18 cellular contexts compared by ENCODE assay signal in genomic region chr13:95298169-95298940, GRCh38. TPM values are rescaled to one million over a fixed set of nuclear protein-coding genes. Genes with fewer than 3 reads are reported as not detected.
A peak's percentile ranks its signal among the peaks of the same experiment; 100 is the strongest.
DNase-seq lines count a peak whose midpoint lies in the region; ATAC-seq and TF ChIP-seq lines count a peak whose summit lies in the region.
"Had no signal": no experiment of that assay in that cellular context is flagged by ENCODE, and none has a peak within 500 bp of the region (broad histone marks: within the 10 kb centered on the region; RNA-seq: fewer than 3 reads in every experiment).

No MANE protein-coding gene starts in this region.

- no peaks in the 10 kb centered on the region for H3K27me3 ChIP-seq in CD4-positive, CD25-positive, alpha-beta regulatory T cell (ENCODE audit: control insufficient read depth, insufficient read depth, low read length)
- peaks cover 10% of the 10 kb centered on the region for H3K27me3 ChIP-seq in endodermal cell (ENCODE audit: control insufficient read depth, insufficient read depth, low read length, poor library complexity, severe bottlenecking)
- H3K27me3 ChIP-seq in prostate gland (replicated peaks; ENCODE audit: insufficient read depth) = no peaks in the 10 kb centered on the region
- H3K27me3 ChIP-seq: right lobe of liver had no signal

- no peaks in the 10 kb centered on the region for H3K36me3 ChIP-seq in CD4-positive, CD25-positive, alpha-beta regulatory T cell (ENCODE audit: control insufficient read depth, insufficient read depth, low read length)
- peaks cover 9% of the 10 kb centered on the region for H3K36me3 ChIP-seq in endodermal cell (ENCODE audit: control insufficient read depth, insufficient read depth, low read length)
- H3K36me3 ChIP-seq in prostate gland = no peaks in the 10 kb centered on the region
- H3K36me3 ChIP-seq: right lobe of liver had no signal

- H3K9me3 Mint-ChIP-seq in CD4-positive, CD25-positive, alpha-beta regulatory T cell = peaks cover 0 to 3% (median 0%) of the 10 kb centered on the region in 7 donors
- H3K9me3 Mint-ChIP-seq in IgD-negative memory B cell = no peaks in the 10 kb centered on the region
- H3K9me3 Mint-ChIP-seq in endodermal cell = peaks cover 13% of the 10 kb centered on the region
- no peaks in the 10 kb centered on the region for H3K9me3 Mint-ChIP-seq in endothelial cell (ENCODE audit: unreplicated experiment)
- H3K9me3 Mint-ChIP-seq: natural killer cell had no signal

- H3K4me3 ChIP-seq in CD4-positive, CD25-positive, alpha-beta regulatory T cell (ENCODE audit: low read depth, low read length) = no peak overlapping the region
- H3K4me3 ChIP-seq in endodermal cell (ENCODE audit: low read length) (peak overlapping the region; percentile 85), prostate gland (peak overlapping the region in 1 of 2 donors; percentile 14)
- H3K4me3 ChIP-seq: right lobe of liver had no signal

- intact Hi-C loops in prostate gland (cut with DNase I) = loop anchor here (5.0 kb wide), 2 partner anchors 84 to 106 kb away; no protein-coding TSS in a partner anchor

- H3K36me3 Mint-ChIP-seq in CD4-positive, CD25-positive, alpha-beta regulatory T cell = no peaks in the 10 kb centered on the region
- H3K36me3 Mint-ChIP-seq in IgD-negative memory B cell (no peaks in the 10 kb centered on the region), endodermal cell (ENCODE audit: low read depth) (peaks cover 59% of the 10 kb centered on the region), endothelial cell (ENCODE audit: low read depth, unreplicated experiment) (peaks cover 5% of the 10 kb centered on the region)
- H3K36me3 Mint-ChIP-seq: natural killer cell had no signal

- H3K4me3 Mint-ChIP-seq in CD4-positive, CD25-positive, alpha-beta regulatory T cell = peak overlapping the region in 3 of 4 donors; percentile 15 to 47 (median 17)
- H3K4me3 Mint-ChIP-seq in IgD-negative memory B cell (peak overlapping the region in 3 of 4 donors; percentile 1 to 83 (median 17)), endodermal cell (peak overlapping the region; percentile 74), endothelial cell (ENCODE audit: unreplicated experiment) (no peak overlapping the region)

- ATAC-seq in CD4-positive, CD25-positive, alpha-beta regulatory T cell (ENCODE audit: low read depth in 2 of 2) = no peak
- ATAC-seq in HG02610 (IDR thresholded peaks at IDR 0.05; ENCODE audit: unreplicated experiment) (no peak), HG03139 (IDR thresholded peaks at IDR 0.05; ENCODE audit: unreplicated experiment) (no peak)
- ATAC-seq: natural killer cell had no signal

- H3K9me3 ChIP-seq in CD4-positive, CD25-positive, alpha-beta regulatory T cell (ENCODE audit: control insufficient read depth in 2 of 2, low read length in 2 of 2) = no peaks in the 10 kb centered on the region
- H3K9me3 ChIP-seq in endodermal cell (ENCODE audit: control insufficient read depth, low read length) = peaks cover 13% of the 10 kb centered on the region
- no peaks in the 10 kb centered on the region for H3K9me3 ChIP-seq in prostate gland
- H3K9me3 ChIP-seq: right lobe of liver had no signal

- H3K4me1 ChIP-seq in CD4-positive, CD25-positive, alpha-beta regulatory T cell (ENCODE audit: control insufficient read depth, insufficient read depth, low read length, poor library complexity, severe bottlenecking) = peaks cover 19% of the 10 kb centered on the region
- H3K4me1 ChIP-seq in endodermal cell (ENCODE audit: control insufficient read depth, insufficient read depth, low read length) (peaks cover 5% of the 10 kb centered on the region), prostate gland (replicated peaks) (no peaks in the 10 kb centered on the region)

- TF ChIP-seq CTCF in endodermal cell (conservative IDR thresholded peaks at IDR 0.05) = no peak
- no peak for TF ChIP-seq CTCF in prostate gland (IDR thresholded peaks at IDR 0.05)
- TF ChIP-seq CTCF in endothelial cell (IDR thresholded peaks at IDR 0.05; ENCODE audit: unreplicated experiment) = no peak

- no peak overlapping the region for H3K9ac ChIP-seq in endodermal cell (ENCODE audit: extremely low read depth, low read length, poor library complexity, severe bottlenecking)

- peak overlapping the region in 1 of 3 donors; percentile 50 for H3K27ac Mint-ChIP-seq in CD4-positive, CD25-positive, alpha-beta regulatory T cell
- peak overlapping the region in 1 of 3 donors; percentile 62 for H3K27ac Mint-ChIP-seq in IgD-negative memory B cell
- peak overlapping the region; percentile 66 for H3K27ac Mint-ChIP-seq in endodermal cell
- no peak overlapping the region for H3K27ac Mint-ChIP-seq in endothelial cell (ENCODE audit: unreplicated experiment)
- H3K27ac Mint-ChIP-seq: natural killer cell had no signal

- DNase-seq in CD4-positive, CD25-positive, alpha-beta regulatory T cell = no peak
- DNase-seq in endodermal cell = no peak
- no peak for DNase-seq in prostate gland (ENCODE audit: low spot score)
- no peak for DNase-seq in endothelial cell (ENCODE audit: low spot score)
- no peak for DNase-seq in amniotic stem cell (lab: John Stamatoyannopoulos, UW)
- DNase-seq: activated CD8-positive, alpha-beta memory T cell treated with anti-CD3 and anti-CD28 coated beads for 24 hours; activated effector memory CD4-positive, alpha-beta T cell treated with Interleukin-2 at 50 U/mL for 16 hours; DMS79; GOT3; left ventricle myocardium superior; natural killer cell; NCI-H524 treated with DMSO at 0.1 percent for 48 hours; stimulated activated CD4-positive, alpha-beta T cell treated with anti-CD3 and anti-CD28 coated beads, Interleukin-2, amount 100 ng/mL, for 48 hours; stimulated activated CD8-positive, alpha-beta memory T cell treated with anti-CD3 and anti-CD28 coated beads, Interleukin-4, amount 100 ng/mL, for 48 hours had no signal

- H3K27ac ChIP-seq in CD4-positive, CD25-positive, alpha-beta regulatory T cell (ENCODE audit: insufficient read depth, low read length, poor library complexity, severe bottlenecking) = no peak overlapping the region
- H3K27ac ChIP-seq in endodermal cell (ENCODE audit: low read depth, low read length) (no peak overlapping the region), prostate gland (peak overlapping the region; percentile 81 to 89)

- 93 to 94% methylated on average over 4 to 7 of the region's 8 CpGs for WGBS in endodermal cell (ENCODE audit: insufficient coverage in 1 of 2, insufficient read length in 1 of 2), 2 experiments
- WGBS in prostate gland = 63% methylated on average over 8 of the region's 8 CpGs

- H3K4me1 Mint-ChIP-seq in CD4-positive, CD25-positive, alpha-beta regulatory T cell = peaks cover 6 to 42% (median 22%) of the 10 kb centered on the region in 4 donors
- H3K4me1 Mint-ChIP-seq in IgD-negative memory B cell = peaks cover 18 to 30% (median 19%) of the 10 kb centered on the region in 3 donors
- H3K4me1 Mint-ChIP-seq in endodermal cell = peaks cover 24% of the 10 kb centered on the region
- peaks cover 19% of the 10 kb centered on the region for H3K4me1 Mint-ChIP-seq in endothelial cell (ENCODE audit: unreplicated experiment)

- no peak for TF ChIP-seq POLR2A in prostate gland (IDR thresholded peaks at IDR 0.05)

- peaks cover 6% of the 10 kb centered on the region for H3K27me3 Mint-ChIP-seq in CD4-positive, CD25-positive, alpha-beta regulatory T cell
- H3K27me3 Mint-ChIP-seq in IgD-negative memory B cell = peaks cover 5% of the 10 kb centered on the region
- peaks cover 15% of the 10 kb centered on the region for H3K27me3 Mint-ChIP-seq in endodermal cell (ENCODE audit: insufficient read depth)
- peaks cover 16% of the 10 kb centered on the region for H3K27me3 Mint-ChIP-seq in endothelial cell (ENCODE audit: unreplicated experiment)

RNA-seq across cellular contexts. Expression of gene ABCC4, which starts 2.9 kb away (rescaled TPM):
- 13.2 TPM for total RNA-seq in CD4-positive, CD25-positive, alpha-beta regulatory T cell
- polyA plus RNA-seq in CD4-positive, CD25-positive, alpha-beta regulatory T cell = 1 to 10 TPM; 3.9 to 6.9 (median 5.9) TPM
- 5.6 TPM for polyA plus RNA-seq in IgD-negative memory B cell
- 100 to 1,000 TPM; 119 to 144 TPM for total RNA-seq in endodermal cell
- polyA plus RNA-seq in endodermal cell (2013, experiment 1 of 2) = 12.1 TPM
- 14.2 TPM for polyA plus RNA-seq in endodermal cell (2013, experiment 2 of 2)
- total RNA-seq in prostate gland = 10 to 100 TPM; 33.3 to 48.4 TPM
- 19.0 TPM for total RNA-seq in endothelial cell (ENCODE audit: unreplicated experiment)

Comparison
In these comparisons a context has a peak if more than half of its experiments do, and no peak if none do; other contexts are left out.
1. H3K27ac ChIP-seq: peak in prostate gland (2 of 2); none in CD4-positive, CD25-positive, alpha-beta regulatory T cell (single experiment) and endodermal cell (single experiment).